In genomic region chr3:194075088-194075615, GRCh38 we compare ENCODE assay signal across 18 cellular contexts.
"Had no signal": no experiment of that assay in that cellular context is flagged by ENCODE, and none has a peak within 500 bp of the region (broad histone marks: within the 10 kb centered on the region; RNA-seq: fewer than 3 reads in every experiment).

No MANE protein-coding gene starts in this region.

- FAIRE-seq: colon, endometrium, pancreas had no signal

- H3K4me3 Mint-ChIP-seq: naive B cell had no signal

- H3K36me3 ChIP-seq: pancreas, tibial nerve, uterus had no signal

- H3K27me3 ChIP-seq: pancreas, tibial nerve, uterus had no signal

- H3K36me3 Mint-ChIP-seq: naive B cell had no signal

- H3K27ac ChIP-seq: tibial nerve, uterus had no signal

- H3K27ac Mint-ChIP-seq: activated T-helper 2 cell treated with anti-CD3 and anti-CD28 coated beads, Interferon-gamma antibody, Interleukin-2, Interleukin-4, amounts not matched to agents 10 μg/mL and 5 μg/mL and 100 μg/mL, durations not matched to agents 14 hours and 24 hours and 36 hours had no signal

- H3K9me3 ChIP-seq: pancreas, tibial nerve, uterus had no signal

- H3K4me3 ChIP-seq: pancreas, tibial nerve, uterus had no signal

- H3K9me3 Mint-ChIP-seq: activated T-helper 2 cell treated with anti-CD3 and anti-CD28 coated beads, Interferon-gamma antibody, Interleukin-2, Interleukin-4, amounts not matched to agents 10 μg/mL and 5 μg/mL and 100 μg/mL, durations not matched to agents 14 hours and 24 hours and 36 hours; naive B cell had no signal

- H3K4me1 ChIP-seq: uterus had no signal

- DNase-seq: activated CD4-positive, alpha-beta T cell treated with anti-CD3 and anti-CD28 coated beads for 1 hour; activated CD4-positive, alpha-beta T cell treated with anti-CD3 and anti-CD28 coated beads, Interleukin-2, amount 50 U/mL, for 48 hours; activated naive CD4-positive, alpha-beta T cell treated with anti-CD3 and anti-CD28 coated beads, Interleukin-2, amount 50 U/mL, for 16 hours; caudate nucleus; islet precursor cell; mammary epithelial cell; naive B cell; retina; stimulated activated CD4-positive, alpha-beta T cell treated with anti-CD3 and anti-CD28 coated beads, Interleukin-4, amount 100 ng/mL, for 1 hour; stimulated activated naive CD4-positive, alpha-beta T cell; substantia nigra; uterus had no signal

- ATAC-seq: esophagus mucosa had no signal
